ENCODE assay signal across 37 cellular contexts in genomic region chr12:128168273-128168672, GRCh38.
"Had no signal": no experiment of that assay in that cellular context is flagged by ENCODE, and none has a peak within 500 bp of the region (broad histone marks: within the 10 kb centered on the region; RNA-seq: fewer than 3 reads in every experiment).

No MANE protein-coding gene starts in this region.

- H3K27ac ChIP-seq: adrenal gland, body of pancreas, brain microvascular endothelial cell, breast epithelium, VCaP had no signal

- H3K4me3 Mint-ChIP-seq: activated B cell treated with CpG ODN at 0.5 μM for 24 hours; activated CD4-positive, alpha-beta memory T cell treated with anti-CD3 and anti-CD28 coated beads for 36 hours; activated CD4-positive, alpha-beta T cell treated with anti-CD3 and anti-CD28 coated beads, Interleukin-2, amount 10 ng/mL, durations not matched to agents 24 days and 14 days; activated CD8-positive, alpha-beta T cell treated with anti-CD3 and anti-CD28 coated beads for 36 hours; activated naive CD4-positive, alpha-beta T cell treated with anti-CD3 and anti-CD28 coated beads for 36 hours; activated naive CD8-positive, alpha-beta T cell treated with anti-CD3 and anti-CD28 coated beads for 36 hours; activated T-cell treated with anti-CD3 and anti-CD28 coated beads, Interleukin-2, amount 50 U/mL, for 4 hours; activated T-cell treated with anti-CD3 and anti-CD28 coated beads, Interleukin-2, amount 50 U/mL, for 72 hours; activated T-helper 1 cell treated with anti-CD3 and anti-CD28 coated beads, Interleukin-12 subunit alpha, Interleukin-12 subunit beta, Interleukin-2, Interleukin-4 antibody, amounts not matched to agents 30 ng/mL and 10 ng/mL and 1 ng/mL, durations not matched to agents 14 hours and 24 hours and 36 hours; activated T-helper 17 cell treated with anti-CD3 and anti-CD28 coated beads, Interleukin-2, amount 50 U/mL, for 72 hours; T-helper 1 cell treated with Interleukin-12 subunit alpha and Interleukin-12 subunit beta and Interleukin-4 antibody, amounts not matched to agents 30 μg/mL and 1 μg/mL, for 36 hours; T-helper 2 cell treated with Interferon-gamma antibody and Interleukin-4, amounts not matched to agents 5 μg/mL and 100 μg/mL, for 36 hours had no signal

- H3K9me3 ChIP-seq: adrenal gland, body of pancreas, breast epithelium had no signal

- H3K4me1 Mint-ChIP-seq: activated B cell treated with CpG ODN at 0.5 μM for 24 hours; activated CD4-positive, alpha-beta T cell treated with anti-CD3 and anti-CD28 coated beads, Interleukin-2, amount 10 ng/mL, durations not matched to agents 24 days and 14 days; activated naive CD8-positive, alpha-beta T cell treated with anti-CD3 and anti-CD28 coated beads for 36 hours; activated T-helper 17 cell treated with anti-CD3 and anti-CD28 coated beads, Interleukin-2, amount 50 U/mL, for 72 hours had no signal

- ATAC-seq: activated CD8-positive, alpha-beta T cell treated with anti-CD3 and anti-CD28 coated beads for 36 hours; activated naive CD4-positive, alpha-beta T cell treated with anti-CD3 and anti-CD28 coated beads, Interleukin-2, amount 50 U/mL, for 72 hours; activated T-cell treated with anti-CD3 and anti-CD28 coated beads, Interleukin-2, amount 50 U/mL, for 4 hours; activated T-cell treated with anti-CD3 and anti-CD28 coated beads, Interleukin-2, amount 50 U/mL, for 72 hours; activated T-helper 17 cell treated with anti-CD3 and anti-CD28 coated beads, Interleukin-2, amount 50 U/mL, for 72 hours; body of pancreas had no signal

- H3K27ac Mint-ChIP-seq: activated B cell treated with CpG ODN at 0.5 μM for 24 hours; activated CD4-positive, alpha-beta memory T cell treated with anti-CD3 and anti-CD28 coated beads for 36 hours; activated CD4-positive, alpha-beta T cell treated with anti-CD3 and anti-CD28 coated beads, Interleukin-2, amount 10 ng/mL, durations not matched to agents 24 days and 14 days; activated CD8-positive, alpha-beta T cell treated with anti-CD3 and anti-CD28 coated beads for 36 hours; activated naive CD4-positive, alpha-beta T cell treated with anti-CD3 and anti-CD28 coated beads for 36 hours; activated naive CD4-positive, alpha-beta T cell treated with anti-CD3 and anti-CD28 coated beads, Interleukin-2, amount 50 U/mL, for 72 hours; activated naive CD8-positive, alpha-beta T cell treated with anti-CD3 and anti-CD28 coated beads for 36 hours; activated T-cell treated with anti-CD3 and anti-CD28 coated beads, Interleukin-2, amount 50 U/mL, for 72 hours; activated T-helper 1 cell treated with anti-CD3 and anti-CD28 coated beads, Interleukin-12 subunit alpha, Interleukin-12 subunit beta, Interleukin-2, Interleukin-4 antibody, amounts not matched to agents 30 ng/mL and 10 ng/mL and 1 ng/mL, durations not matched to agents 14 hours and 24 hours and 36 hours; activated T-helper 17 cell treated with anti-CD3 and anti-CD28 coated beads, Interleukin-2, amount 50 U/mL, for 72 hours; T-helper 1 cell treated with Interleukin-12 subunit alpha and Interleukin-12 subunit beta and Interleukin-4 antibody, amounts not matched to agents 30 μg/mL and 1 μg/mL, for 36 hours; T-helper 2 cell treated with Interferon-gamma antibody and Interleukin-4, amounts not matched to agents 5 μg/mL and 100 μg/mL, for 36 hours had no signal

- DNase-seq: activated B cell treated with CpG ODN at 0.5 μM for 24 hours; activated CD4-positive, alpha-beta memory T cell treated with anti-CD3 and anti-CD28 coated beads for 36 hours; activated CD4-positive, alpha-beta T cell treated with anti-CD3 and anti-CD28 coated beads for 4 hours; activated CD4-positive, alpha-beta T cell treated with anti-CD3 and anti-CD28 coated beads, Interleukin-2, amount 10 ng/mL, durations not matched to agents 24 days and 14 days; activated CD4-positive, alpha-beta T cell treated with anti-CD3 and anti-CD28 coated beads, Interleukin-2, amount 50 U/mL, for 1 hour; activated CD4-positive, alpha-beta T cell treated with anti-CD3 and anti-CD28 coated beads, Interleukin-2, amount 50 U/mL, for 4 hours; activated CD4-positive, CD25-positive, alpha-beta regulatory T cell treated with anti-CD3 and anti-CD28 coated beads, Interleukin-2, amount 50 U/mL, for 72 hours; activated CD8-positive, alpha-beta memory T cell treated with anti-CD3 and anti-CD28 coated beads, Interleukin-2, amount 50 U/mL, for 4 hours; activated CD8-positive, alpha-beta T cell treated with anti-CD3 and anti-CD28 coated beads for 36 hours; activated effector memory CD4-positive, alpha-beta T cell treated with anti-CD3 and anti-CD28 coated beads, Interleukin-2, amount 50 U/mL, for 16 hours; activated gamma-delta T cell treated with Interleukin-2 at 50 U/mL for 16 hours; activated naive CD4-positive, alpha-beta T cell; activated naive CD4-positive, alpha-beta T cell treated with anti-CD3 and anti-CD28 coated beads for 36 hours; activated naive CD4-positive, alpha-beta T cell treated with anti-CD3 and anti-CD28 coated beads, Interleukin-2, amount 50 U/mL, for 16 hours; activated naive CD8-positive, alpha-beta T cell treated with anti-CD3 and anti-CD28 coated beads for 36 hours; activated T-cell treated with anti-CD3 and anti-CD28 coated beads for 4 hours; activated T-cell treated with anti-CD3 and anti-CD28 coated beads, Interleukin-2, amount 50 U/mL, for 1 hour; activated T-cell treated with anti-CD3 and anti-CD28 coated beads, Interleukin-2, amount 50 U/mL, for 4 hours; activated T-cell treated with anti-CD3 and anti-CD28 coated beads, Interleukin-2, amount 50 U/mL, for 72 hours; adrenal gland; amniotic stem cell; aorta; body of pancreas; brain microvascular endothelial cell; central memory CD4-positive, alpha-beta T cell; T-helper 1 cell; T-helper 2 cell; T-helper 9 cell had no signal

- H3K9me3 Mint-ChIP-seq: activated B cell treated with CpG ODN at 0.5 μM for 24 hours; activated CD4-positive, alpha-beta memory T cell treated with anti-CD3 and anti-CD28 coated beads for 36 hours had no signal

- H3K4me1 ChIP-seq: adrenal gland, body of pancreas, breast epithelium had no signal

- FAIRE-seq: astrocyte, TTC549 had no signal

- H3K36me3 Mint-ChIP-seq: activated CD4-positive, alpha-beta memory T cell treated with anti-CD3 and anti-CD28 coated beads for 36 hours; activated naive CD4-positive, alpha-beta T cell treated with anti-CD3 and anti-CD28 coated beads, Interleukin-2, amount 50 U/mL, for 72 hours; activated naive CD8-positive, alpha-beta T cell treated with anti-CD3 and anti-CD28 coated beads for 36 hours had no signal

- H3K36me3 ChIP-seq: adrenal gland, brain microvascular endothelial cell, breast epithelium had no signal

- H3K4me3 ChIP-seq: adrenal gland, body of pancreas, breast epithelium had no signal

- H3K27me3 ChIP-seq: adrenal gland, body of pancreas, brain microvascular endothelial cell, breast epithelium had no signal

- H3K27me3 Mint-ChIP-seq: activated B cell treated with CpG ODN at 0.5 μM for 24 hours; activated CD4-positive, alpha-beta memory T cell treated with anti-CD3 and anti-CD28 coated beads for 36 hours; activated CD4-positive, alpha-beta T cell treated with anti-CD3 and anti-CD28 coated beads, Interleukin-2, amount 10 ng/mL, durations not matched to agents 24 days and 14 days; activated CD8-positive, alpha-beta T cell treated with anti-CD3 and anti-CD28 coated beads for 36 hours; activated naive CD8-positive, alpha-beta T cell treated with anti-CD3 and anti-CD28 coated beads for 36 hours; activated T-helper 17 cell treated with anti-CD3 and anti-CD28 coated beads, Interleukin-2, amount 50 U/mL, for 72 hours had no signal
